Comparison of ENCODE assay signal across 15 cellular contexts in the genomic region with DNA sequence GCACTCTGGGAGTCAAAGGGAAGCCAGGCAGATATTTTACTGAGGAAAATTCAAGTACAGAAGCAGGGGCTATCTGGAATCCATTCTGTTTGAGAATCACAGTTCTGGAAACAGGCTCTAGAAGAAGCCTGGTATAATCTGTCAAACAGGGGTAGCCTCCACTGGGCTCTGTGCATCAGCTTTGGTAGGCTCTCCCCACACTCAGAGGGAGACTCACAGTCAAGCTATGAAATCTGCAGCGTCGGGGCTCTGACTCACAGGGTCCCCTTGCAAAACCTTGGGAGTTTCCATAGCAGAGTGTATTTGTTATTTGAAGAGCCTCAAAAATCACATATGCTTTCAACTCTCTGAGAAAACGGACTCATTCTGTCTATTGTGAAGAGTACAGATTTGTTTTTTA.
DNase-seq lines count a peak whose midpoint lies in the region; ATAC-seq and TF ChIP-seq lines count a peak whose summit lies in the region.
"Had no signal": no experiment of that assay in that cellular context is flagged by ENCODE, and none has a peak within 500 bp of the region (broad histone marks: within the 10 kb centered on the region; RNA-seq: fewer than 3 reads in every experiment).

No MANE protein-coding gene starts in this region.

- no peaks in the 10 kb centered on the region for H3K9me3 ChIP-seq in adipocyte (ENCODE audit: control insufficient read depth, low read length)
- H3K9me3 ChIP-seq in lung (ENCODE audit: control insufficient read depth in 2 of 2, insufficient read depth in 1 of 2, low read length in 1 of 2) = no peaks in the 10 kb centered on the region
- no peaks in the 10 kb centered on the region for H3K9me3 ChIP-seq in upper lobe of left lung
- H3K9me3 ChIP-seq in SJCRH30 (replicated peaks) = no peaks in the 10 kb centered on the region
- H3K9me3 ChIP-seq: ovary, thoracic aorta had no signal

- TF ChIP-seq CTCF in fibroblast of pulmonary artery (IDR thresholded peaks at IDR 0.05; ENCODE audit: low read length, missing control alignments) (no peak), lung (IDR thresholded peaks at IDR 0.05; ENCODE audit: control extremely low read depth, extremely low read depth) (no peak), upper lobe of left lung (IDR thresholded peaks at IDR 0.05) (no peak)

- WGBS in lung, 2 donors = 74 to 80% methylated on average over 3 of the region's 3 CpGs
- WGBS in upper lobe of left lung, 2 donors = 61 to 69% methylated on average over 3 of the region's 3 CpGs

- peak; percentile 8 for DNase-seq in adipocyte (ENCODE audit: low read depth)
- DNase-seq in fibroblast of pulmonary artery (ENCODE audit: low read depth) = peak; percentile 19
- DNase-seq in lung (ENCODE audit: low spot score) = no peak
- no peak for DNase-seq in upper lobe of left lung
- DNase-seq in SJCRH30 = no peak
- no peak for DNase-seq in activated T-cell treated with anti-CD3 and anti-CD28 coated beads, Interleukin-2, amount 50 U/mL, for 72 hours
- DNase-seq: cortex of kidney, EL, NCI-H2081, NCI-H82, T-helper 17 cell had no signal

- TF ChIP-seq POLR2A in upper lobe of left lung (IDR thresholded peaks at IDR 0.05) = no peak

- H3K9ac ChIP-seq in adipocyte (ENCODE audit: low read length) = peak overlapping the region; percentile 67

- ATAC-seq in lung (ENCODE audit: insufficient read depth, low FRiP score) (peak; percentile 32), upper lobe of left lung (ENCODE audit: low FRiP score in 2 of 2) (peak; percentile 61 to 93), GM18861 (IDR thresholded peaks at IDR 0.05; ENCODE audit: unreplicated experiment) (no peak)
- ATAC-seq in activated T-cell treated with anti-CD3 and anti-CD28 coated beads, Interleukin-2, amount 50 U/mL, for 72 hours (replicated peaks in 1 of 2) = no peak
- ATAC-seq: activated CD4-positive, CD25-positive, alpha-beta regulatory T cell treated with anti-CD3 and anti-CD28 coated beads, Interleukin-2, amount 50 U/mL, for 24 hours; T-helper 17 cell had no signal

- H3K4me1 Mint-ChIP-seq in activated T-cell treated with anti-CD3 and anti-CD28 coated beads, Interleukin-2, amount 50 U/mL, for 72 hours (ENCODE audit: low read depth) = no peaks in the 10 kb centered on the region
- H3K4me1 Mint-ChIP-seq: T-helper 17 cell had no signal

- peaks cover 33% of the 10 kb centered on the region for H3K4me1 ChIP-seq in adipocyte (ENCODE audit: control insufficient read depth, insufficient read depth, low read length)
- no peaks in the 10 kb centered on the region for H3K4me1 ChIP-seq in lung (ENCODE audit: control insufficient read depth in 2 of 2, insufficient read depth in 2 of 2, low read length in 2 of 2)
- no peaks in the 10 kb centered on the region for H3K4me1 ChIP-seq in upper lobe of left lung
- H3K4me1 ChIP-seq in SJCRH30 = no peaks in the 10 kb centered on the region

- H3K4me3 ChIP-seq in adipocyte (ENCODE audit: low read length) (peak overlapping the region; percentile 67), fibroblast of pulmonary artery (replicated peaks; ENCODE audit: low read depth, low read length) (no peak overlapping the region), lung (no peak overlapping the region), upper lobe of left lung (no peak overlapping the region), SJCRH30 (no peak overlapping the region)
- H3K4me3 ChIP-seq: ovary, thoracic aorta had no signal

- peaks cover 6% of the 10 kb centered on the region for H3K27me3 Mint-ChIP-seq in activated T-cell treated with anti-CD3 and anti-CD28 coated beads, Interleukin-2, amount 50 U/mL, for 72 hours (ENCODE audit: low read depth)

- no peak overlapping the region for H3K4me3 Mint-ChIP-seq in activated T-cell treated with anti-CD3 and anti-CD28 coated beads, Interleukin-2, amount 50 U/mL, for 72 hours
- H3K4me3 Mint-ChIP-seq: T-helper 17 cell had no signal

- H3K27ac ChIP-seq in lung (ENCODE audit: low read depth in 1 of 2, low read length in 1 of 2) = no peak overlapping the region
- no peak overlapping the region for H3K27ac ChIP-seq in upper lobe of left lung
- no peak overlapping the region for H3K27ac ChIP-seq in SJCRH30
- H3K27ac ChIP-seq: ovary, thoracic aorta had no signal

- H3K36me3 Mint-ChIP-seq in activated T-cell treated with anti-CD3 and anti-CD28 coated beads, Interleukin-2, amount 50 U/mL, for 72 hours (ENCODE audit: insufficient read depth in 2 of 2) = no peaks in the 10 kb centered on the region

- H3K27me3 ChIP-seq in adipocyte (replicated peaks; ENCODE audit: control insufficient read depth, insufficient read depth, low read length) (peaks cover 6% of the 10 kb centered on the region), lung (ENCODE audit: control insufficient read depth, insufficient read depth) (no peaks in the 10 kb centered on the region), upper lobe of left lung (no peaks in the 10 kb centered on the region), SJCRH30 (no peaks in the 10 kb centered on the region)
- H3K27me3 ChIP-seq: ovary had no signal

- H3K9me3 Mint-ChIP-seq in activated T-cell treated with anti-CD3 and anti-CD28 coated beads, Interleukin-2, amount 50 U/mL, for 72 hours = no peaks in the 10 kb centered on the region

- no peak for TF ChIP-seq EP300 in upper lobe of left lung (IDR thresholded peaks at IDR 0.05)

- no peak overlapping the region for H3K27ac Mint-ChIP-seq in activated T-cell treated with anti-CD3 and anti-CD28 coated beads, Interleukin-2, amount 50 U/mL, for 72 hours
- H3K27ac Mint-ChIP-seq: T-helper 17 cell had no signal

- H3K36me3 ChIP-seq in adipocyte (ENCODE audit: control insufficient read depth, insufficient read depth, low read length, severe bottlenecking) = no peaks in the 10 kb centered on the region
- no peaks in the 10 kb centered on the region for H3K36me3 ChIP-seq in lung (ENCODE audit: control insufficient read depth in 2 of 2, insufficient read depth in 2 of 2, low read length in 2 of 2)
- H3K36me3 ChIP-seq in upper lobe of left lung = no peaks in the 10 kb centered on the region
- H3K36me3 ChIP-seq in SJCRH30 = no peaks in the 10 kb centered on the region
- H3K36me3 ChIP-seq: ovary, thoracic aorta had no signal

Comparison
In these comparisons a context has a peak if more than half of its experiments do, and no peak if none do; other contexts are left out.
1. DNase-seq: peak in adipocyte (single experiment) and fibroblast of pulmonary artery (single experiment); none in lung (single experiment), upper lobe of left lung (0 of 2), SJCRH30 (0 of 2) and activated T-cell treated with anti-CD3 and anti-CD28 coated beads, Interleukin-2, amount 50 U/mL, for 72 hours (0 of 2).
2. ATAC-seq: peak in lung (single experiment) and upper lobe of left lung (2 of 2); none in GM18861 (single experiment) and activated T-cell treated with anti-CD3 and anti-CD28 coated beads, Interleukin-2, amount 50 U/mL, for 72 hours (0 of 2).